Comparison of ENCODE assay signal across 8 cellular contexts in genomic region chr10:88932539-88933256, GRCh38. TPM values are rescaled to one million over a fixed set of nuclear protein-coding genes. Genes with fewer than 3 reads are reported as not detected.
DNase-seq lines count a peak whose midpoint lies in the region; ATAC-seq and TF ChIP-seq lines count a peak whose summit lies in the region.

No MANE protein-coding gene starts in this region.

- H3F3A ChIP-seq in PC-9 (ENCODE audit: insufficient read depth, low read depth), result peaks cover 9% of the 10 kb centered on the region; the same call in 1 of the 2 replicates

- no peaks in the 10 kb centered on the region for H3K9me3 Mint-ChIP-seq in activated naive CD8-positive, alpha-beta T cell treated with anti-CD3 and anti-CD28 coated beads, Interleukin-2, amount 50 U/mL, for 24 hours

- BruUV-seq in PC-9 (replicated peaks; lab: Mats Ljungman, UMichigan), result no TSS peak

- CTCF ChIA-PET in PC-9 (lab: Charles Lee), result interaction anchor here (0.6 to 4.1 kb wide), 10 partner anchors 51 to 1150 kb away, joined by 3 to 57 read pairs (median 4); no protein-coding TSS in a partner anchor

- TF ChIP-seq CTCF in KMS-11 (conservative IDR thresholded peaks at IDR 0.05; ENCODE audit: low read depth, low read length) (peak; percentile 87), PC-9 (conservative IDR thresholded peaks at IDR 0.05) (peak; percentile 83), heart right ventricle (IDR thresholded peaks at IDR 0.05) (peak; percentile 76 to 92 (median 87)), psoas muscle (IDR thresholded peaks at IDR 0.05) (peak; percentile 79)

- H3K27ac ChIP-seq in KMS-11 (no peak overlapping the region), PC-9 (no peak overlapping the region), heart right ventricle (peak overlapping the region in 7 of 10 donors; percentile 4 to 82 (median 45)), psoas muscle (no peak overlapping the region)

- H3K9me3 ChIP-seq in PC-9 (ENCODE audit: insufficient read depth, low read depth) (no peaks in the 10 kb centered on the region), heart right ventricle (no peaks in the 10 kb centered on the region), psoas muscle (no peaks in the 10 kb centered on the region)

- peak overlapping the region; percentile 9 for H3K27ac Mint-ChIP-seq in activated naive CD8-positive, alpha-beta T cell treated with anti-CD3 and anti-CD28 coated beads, Interleukin-2, amount 50 U/mL, for 24 hours

- H3K4me3 Mint-ChIP-seq in activated naive CD8-positive, alpha-beta T cell treated with anti-CD3 and anti-CD28 coated beads, Interleukin-2, amount 50 U/mL, for 24 hours, result no peak overlapping the region

- H3K36me3 Mint-ChIP-seq in activated naive CD8-positive, alpha-beta T cell treated with anti-CD3 and anti-CD28 coated beads, Interleukin-2, amount 50 U/mL, for 24 hours (ENCODE audit: low read depth), result peaks cover 8% of the 10 kb centered on the region

- H3K79me2 ChIP-seq in KMS-11 (ENCODE audit: insufficient read depth, low read depth) (no peaks in the 10 kb centered on the region), PC-9 (ENCODE audit: low read depth) (no peaks in the 10 kb centered on the region)

- H3K4me1 Mint-ChIP-seq in activated naive CD8-positive, alpha-beta T cell treated with anti-CD3 and anti-CD28 coated beads, Interleukin-2, amount 50 U/mL, for 24 hours, result peaks cover 16% of the 10 kb centered on the region

- H3K27me3 ChIP-seq in KMS-11 (ENCODE audit: insufficient read depth, low read depth), result no peaks in the 10 kb centered on the region
- H3K27me3 ChIP-seq in PC-9 (ENCODE audit: insufficient read depth, low read depth), result no peaks in the 10 kb centered on the region
- no peaks in the 10 kb centered on the region for H3K27me3 ChIP-seq in heart right ventricle
- H3K27me3 ChIP-seq in psoas muscle (ENCODE audit: insufficient read depth in 3 of 3, low read length in 2 of 3), result no peaks in the 10 kb centered on the region

- no peaks in the 10 kb centered on the region for H3K27me3 Mint-ChIP-seq in activated naive CD8-positive, alpha-beta T cell treated with anti-CD3 and anti-CD28 coated beads, Interleukin-2, amount 50 U/mL, for 24 hours

- H3K4me1 ChIP-seq in KMS-11 (ENCODE audit: low read depth, poor library complexity, severe bottlenecking), result peaks cover 25% of the 10 kb centered on the region
- 0 out of 2 replicates have a peak, but pooled peaks cover 6% of the 10 kb centered on the region for H3K4me1 ChIP-seq in PC-9 (replicated peaks; ENCODE audit: insufficient read depth)
- H3K4me1 ChIP-seq in heart right ventricle, result peaks cover 3 to 41% (median 19%) of the 10 kb centered on the region in 9 donors
- H3K4me1 ChIP-seq in psoas muscle, result peaks cover 3% of the 10 kb centered on the region

- no peak overlapping the region for H3K9ac ChIP-seq in KMS-11

- DNase-seq in DMS 273 treated with DMSO at 0.1 percent for 48 hours (lab: John Stamatoyannopoulos, UW) (peak; percentile 13), PC-9 (peak; percentile 58 to 79), heart right ventricle (peak in 1 of 2 donors; percentile 59), psoas muscle (peak; percentile 24 to 54), UCSD-AML1 (lab: John Stamatoyannopoulos, UW; ENCODE audit: unreplicated experiment) (no peak)
- peak; percentile 13 for DNase-seq in activated naive CD8-positive, alpha-beta T cell treated with anti-CD3 and anti-CD28 coated beads, Interleukin-2, amount 50 U/mL, for 24 hours

- no peak overlapping the region for H2AFZ ChIP-seq in KMS-11 (ENCODE audit: low read depth)
- no peak overlapping the region for H2AFZ ChIP-seq in PC-9

- peak; percentile 42 for ATAC-seq in GM21367 (IDR thresholded peaks at IDR 0.05; ENCODE audit: unreplicated experiment)
- peak; percentile 79 for ATAC-seq in activated naive CD8-positive, alpha-beta T cell treated with anti-CD3 and anti-CD28 coated beads, Interleukin-2, amount 50 U/mL, for 24 hours
- peak; percentile 69 to 80 (median 78) for ATAC-seq in heart right ventricle
- ATAC-seq in psoas muscle, result peak; percentile 68 to 83 (median 78)

- H3K4me2 ChIP-seq in KMS-11, result no peak overlapping the region
- H3K4me2 ChIP-seq in PC-9, result no peak overlapping the region

- WGBS in heart right ventricle, 2 donors, result 49 to 50% methylated on average over 7 of the region's 7 CpGs
- WGBS in psoas muscle, 3 donors, result 27 to 39% (median 33%) methylated on average over 7 of the region's 7 CpGs

- H3K36me3 ChIP-seq in KMS-11 (ENCODE audit: insufficient read depth) (no peaks in the 10 kb centered on the region), PC-9 (ENCODE audit: low read depth) (no peaks in the 10 kb centered on the region), heart right ventricle (peaks cover 0 to 30% (median 6%) of the 10 kb centered on the region in 9 donors), psoas muscle (ENCODE audit: insufficient read depth in 1 of 2, low read depth in 1 of 2) (peaks cover 0 to 4% of the 10 kb centered on the region in 2 donors)

- intact Hi-C loops in PC-9 (cut with micrococcal nuclease; ENCODE audit: unreplicated experiment) (loop anchor here (1.0 kb wide), 4 partner anchors 52 to 367 kb away; partner anchors contain the start of gene STAMBPL1), heart right ventricle (cut with DNase I) (loop anchor here in 9 of 10 donors (1.0 to 10.0 kb wide), 7 partner anchors 45 to 282 kb away; partner anchors contain the start of gene STAMBPL1 (in 2 of the 9)), psoas muscle (cut with DNase I) (loop anchor here (1.0 to 10.0 kb wide), 3 partner anchors 95 to 282 kb away; no protein-coding TSS in a partner anchor)

- H3K9me2 ChIP-seq in PC-9 (ENCODE audit: insufficient read depth), result no peaks in the 10 kb centered on the region

- H3K4me3 ChIP-seq in KMS-11 (IDR thresholded peaks at IDR 0.05; ENCODE audit: insufficient read depth, low read depth, low read length), result no peak overlapping the region
- H3K4me3 ChIP-seq in PC-9, result no peak overlapping the region
- no peak overlapping the region for H3K4me3 ChIP-seq in heart right ventricle
- no peak overlapping the region for H3K4me3 ChIP-seq in psoas muscle

- H4K20me1 ChIP-seq in KMS-11 (ENCODE audit: insufficient read depth), result no peaks in the 10 kb centered on the region
- no peaks in the 10 kb centered on the region for H4K20me1 ChIP-seq in PC-9 (ENCODE audit: insufficient read depth)

- POLR2A ChIA-PET in PC-9 (lab: Charles Lee; ENCODE audit: unreplicated experiment), result no interaction called here

RNA-seq across cellular contexts. Expression of gene ACTA2, which starts 19.9 kb away (rescaled TPM):
- total RNA-seq in PC-9 (2021) (5.3 and 8.4 TPM in 2 replicates), heart right ventricle (100 to 1,000 TPM in 2 of 10 donors, 10 to 100 TPM in 8; 59.4 to 123 (median 73.7) TPM), psoas muscle (10 to 100 TPM; 39.6 to 63.1 (median 53.1) TPM)
- polyA plus RNA-seq in heart right ventricle (100 to 1,000 TPM in 1 of 2 donors, 10 to 100 TPM in 1; 98.0 to 358 TPM), psoas muscle (10 to 100 TPM; 56.6 to 73.1 (median 65.6) TPM)

RNA-seq across cellular contexts. Expression of gene STAMBPL1, which starts 52.7 kb away (rescaled TPM):
- total RNA-seq in PC-9 (2021), result 7.4 and 7.6 TPM in 2 replicates
- 1 to 10 TPM; 1.9 to 3.3 (median 2.7) TPM for total RNA-seq in heart right ventricle
- 1 to 10 TPM in 1 of 2 donors, under 1 TPM in 1; 0.94 to 2.6 TPM for polyA plus RNA-seq in heart right ventricle
- total RNA-seq in psoas muscle, result 1 to 10 TPM in 3 of 4 donors, under 1 TPM in 1; 0.90 to 1.4 (median 1.0) TPM
- under 1 TPM; 0.23 to 0.92 (median 0.51) TPM for polyA plus RNA-seq in psoas muscle

RNA-seq across cellular contexts. Expression of gene FAS, which starts 57.9 kb away (rescaled TPM):
- total RNA-seq in PC-9 (2021) (7.6 and 8.5 TPM in 2 replicates), heart right ventricle (10 to 100 TPM in 1 of 10 donors, 1 to 10 TPM in 9; 2.5 to 10.1 (median 3.7) TPM), psoas muscle (1 to 10 TPM; 1.6 to 3.8 (median 2.6) TPM)
- polyA plus RNA-seq in heart right ventricle (1 to 10 TPM; 3.5 to 4.6 TPM), psoas muscle (1 to 10 TPM; 1.1 to 3.8 (median 1.4) TPM)

Comparison
In these comparisons a context has a peak if more than half of its experiments do, and no peak if none do; other contexts are left out.
1. H3K27ac ChIP-seq: peak in heart right ventricle (7 of 10); none in KMS-11 (single experiment), PC-9 (single experiment) and psoas muscle (single experiment).
2. Peak in every context shown above with its lines, with median percentiles within 50 percentile points of each other: ATAC-seq and CTCF ChIP-seq.